8 cellular contexts compared by ENCODE assay signal in the genomic region with DNA sequence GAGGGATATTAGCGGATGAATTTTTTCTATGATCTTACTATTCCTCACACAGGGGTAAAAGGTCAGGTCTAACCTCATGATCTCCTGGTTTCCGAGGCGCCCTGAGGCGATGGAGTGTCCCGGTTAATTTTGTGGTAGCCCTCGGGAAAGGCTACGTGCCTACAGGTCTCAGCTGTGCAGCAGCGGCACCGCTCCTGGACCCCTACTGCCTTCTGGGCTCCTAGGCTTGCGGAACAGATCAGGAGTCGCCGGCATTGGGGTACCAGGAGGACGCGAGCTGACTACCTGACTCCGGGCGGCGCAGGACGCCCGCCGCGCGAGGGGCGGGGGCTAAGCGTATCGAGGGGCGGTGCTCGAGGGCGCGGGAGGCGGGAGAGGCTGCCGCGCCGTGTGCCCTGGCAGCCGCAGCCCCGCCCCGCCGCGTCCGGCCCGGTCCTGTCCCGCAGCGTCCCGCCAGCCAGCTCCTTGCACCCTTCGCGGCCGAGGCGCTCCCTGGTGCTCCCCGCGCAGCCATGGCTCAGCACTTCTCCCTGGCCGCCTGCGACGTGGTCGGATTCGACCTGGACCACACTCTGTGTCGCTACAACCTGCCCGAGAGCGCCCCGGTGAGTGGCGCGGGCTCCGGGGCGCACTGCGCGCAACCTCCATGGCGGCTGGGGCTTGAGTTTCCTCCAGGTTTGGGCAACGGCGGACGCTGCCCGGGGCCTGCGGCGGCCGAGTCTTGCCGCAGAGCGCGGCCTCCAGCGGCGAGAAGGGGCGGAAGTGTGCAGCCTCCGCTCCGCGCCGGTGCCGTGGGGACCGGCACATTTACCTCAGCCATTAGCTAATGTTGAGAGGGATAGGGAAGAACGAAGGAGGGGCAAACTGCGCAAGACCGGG. TPM values are rescaled to one million over a fixed set of nuclear protein-coding genes. Genes with fewer than 3 reads are reported as not detected.
DNase-seq lines count a peak whose midpoint lies in the region; ATAC-seq and TF ChIP-seq lines count a peak whose summit lies in the region.

TSS of gene NT5DC1 (plus strand) at position 435 of the 879 bp plus-strand sequence. CDS start at position 513, 78 bp downstream.

- H3K4me3 ChIP-seq in H7 (ENCODE audit: insufficient read depth, low read depth, low read length), result peak within 1 kb of the TSS; percentile 83
- H3K4me3 ChIP-seq in thoracic aorta, result peak within 1 kb of the TSS; percentile 88

- TF ChIP-seq CTCF in omental fat pad (IDR thresholded peaks at IDR 0.05), result no peak
- TF ChIP-seq CTCF in thoracic aorta (IDR thresholded peaks at IDR 0.05), result peak; percentile 51

- peaks cover 4% of the 10 kb centered on the region for H3K9me3 ChIP-seq in thoracic aorta

- peak within 1 kb of the TSS; percentile 94 to 97 for H3K27ac ChIP-seq in thoracic aorta

- H3K36me3 ChIP-seq in H7 (replicated peaks; ENCODE audit: control insufficient read depth, insufficient read depth, low read length), result no peaks in the 10 kb centered on the region
- no peaks in the 10 kb centered on the region for H3K36me3 ChIP-seq in thoracic aorta

- DNase-seq in GM03348 (ENCODE audit: low spot score), result peak; percentile 95
- peak; percentile 95 for DNase-seq in H7
- peak; percentile 88 for DNase-seq in LoVo (ENCODE audit: low spot score)
- peak; percentile 87 for DNase-seq in SK-MEL-5 (ENCODE audit: low read depth, low spot score)
- peak; percentile 90 for DNase-seq in activated naive CD4-positive, alpha-beta T cell treated with Interleukin-2 at 50 U/mL for 16 hours
- DNase-seq in germinal center (ENCODE audit: low spot score), result peak; percentile 91
- peak; percentile 42 for DNase-seq in omental fat pad (ENCODE audit: low spot score)
- peak; percentile 13 for DNase-seq in thoracic aorta (ENCODE audit: low spot score)

- in situ Hi-C loops in SK-MEL-5 (cut with HindIII; ENCODE audit: low pct_unique_long_range_greater_than_20kb, low sequenced_read_pairs), result no loop called here

- no peaks in the 10 kb centered on the region for H3K27me3 ChIP-seq in H7 (ENCODE audit: control insufficient read depth, insufficient read depth, low read length)
- H3K27me3 ChIP-seq in thoracic aorta (replicated peaks; ENCODE audit: insufficient read depth), result no peaks in the 10 kb centered on the region

- ATAC-seq in omental fat pad (ENCODE audit: low FRiP score), result peak; percentile 99
- peak; percentile 97 for ATAC-seq in thoracic aorta (ENCODE audit: insufficient number of reproducible peaks, low FRiP score, low read depth)

- peaks cover 39 to 61% of the 10 kb centered on the region in 2 donors for H3K4me1 ChIP-seq in thoracic aorta (ENCODE audit: control insufficient read depth in 1 of 2, low read depth in 2 of 2)

RNA-seq across cellular contexts. Expression of gene NT5DC1, which starts in this region (rescaled TPM):
- total RNA-seq in H7 (2014; rRNA removed; shearing (Covaris generic)), result 13.0 and 18.8 TPM in 2 replicates
- 37.7 and 37.9 TPM in 2 replicates for total RNA-seq in SK-MEL-5 (2014; rRNA removed; shearing (Covaris generic))
- polyA plus RNA-seq in SK-MEL-5 (2015; cell fraction: cytosol; rRNA removed), result 46.7 and 51.9 TPM in 2 replicates
- 241 and 242 TPM in 2 replicates for polyA plus RNA-seq in SK-MEL-5 (2015; cell fraction: nucleus; rRNA removed)
- 1 to 10 TPM; 6.1 to 8.7 (median 8.2) TPM for total RNA-seq in omental fat pad
- 10 to 100 TPM; 15.4 to 25.0 TPM for total RNA-seq in thoracic aorta

Comparison
In these comparisons a context has a peak if more than half of its experiments do, and no peak if none do; other contexts are left out.
1. Peak in every context shown above with its lines: DNase-seq, ATAC-seq, H3K4me3 ChIP-seq and H3K27ac ChIP-seq.
2. DNase-seq: peak in every context shown above with its lines; median percentile 95 in GM03348; 95 in H7; 91 in germinal center; 90 in activated naive CD4-positive, alpha-beta T cell treated with Interleukin-2 at 50 U/mL for 16 hours; 88 in LoVo; 87 in SK-MEL-5; 42 in omental fat pad; 13 in thoracic aorta.